Comparison of ENCODE assay signal across 8 cellular contexts in genomic region chr3:160448845-160449659, GRCh38. TPM values are rescaled to one million over a fixed set of nuclear protein-coding genes. Genes with fewer than 3 reads are reported as not detected.
DNase-seq lines count a peak whose midpoint lies in the region; ATAC-seq and TF ChIP-seq lines count a peak whose summit lies in the region.

No MANE protein-coding gene starts in this region.

- H3K36me3 ChIP-seq in endocrine pancreas (ENCODE audit: control insufficient read depth, insufficient read depth, low read length) (no peaks in the 10 kb centered on the region), mesodermal cell (ENCODE audit: control insufficient read depth, insufficient read depth, low read length) (peaks cover 27% of the 10 kb centered on the region), uterus (no peaks in the 10 kb centered on the region)

- CTCF ChIA-PET in RWPE1 (lab: Yijun Ruan, JAX): interaction anchor here (1.0 kb wide), 2 partner anchors 35 to 42 kb away, joined by 3 to 4 read pairs; no protein-coding TSS in a partner anchor

- TF ChIP-seq POLR2A in uterus (IDR thresholded peaks at IDR 0.05): no peak

- peak; percentile 44 for ATAC-seq in GM18868 (IDR thresholded peaks at IDR 0.05; ENCODE audit: unreplicated experiment)
- peak; percentile 30 for ATAC-seq in HG03097 (IDR thresholded peaks at IDR 0.05; ENCODE audit: low FRiP score, unreplicated experiment)

- TF ChIP-seq CTCF in AG09319 (IDR thresholded peaks at IDR 0.05; ENCODE audit: low read depth, low read length) (no peak), RWPE1 (conservative IDR thresholded peaks at IDR 0.05; ENCODE audit: low read depth) (no peak), uterus (IDR thresholded peaks at IDR 0.05) (no peak)

- peak overlapping the region; percentile 47 for H3K9ac ChIP-seq in endocrine pancreas (ENCODE audit: control insufficient read depth, insufficient read depth, low read length)

- DNase-seq in AG09319 (ENCODE audit: extremely low read depth, low read depth): peak; percentile 19
- no peak for DNase-seq in RWPE1 (ENCODE audit: low spot score)
- DNase-seq in uterus: no peak
- no peak for DNase-seq in EL

- intact Hi-C loops in uterus (cut with DNase I; ENCODE audit: low total_unique reads): no loop called here

- H3K4me3 ChIP-seq in endocrine pancreas (ENCODE audit: control insufficient read depth, insufficient read depth, low read length) (peak overlapping the region; percentile 88), mesodermal cell (ENCODE audit: extremely low read depth, insufficient read depth, low read length, poor library complexity, severe bottlenecking) (peak overlapping the region; percentile 84), uterus (peak overlapping the region; percentile 34 to 51)

- H3K27me3 ChIP-seq in endocrine pancreas (ENCODE audit: control insufficient read depth, insufficient read depth, low read length) (no peaks in the 10 kb centered on the region), uterus (no peaks in the 10 kb centered on the region)

- H3K4me1 ChIP-seq in endocrine pancreas (ENCODE audit: control insufficient read depth, insufficient read depth, low read length): no peaks in the 10 kb centered on the region
- peaks cover 9% of the 10 kb centered on the region for H3K4me1 ChIP-seq in mesodermal cell (ENCODE audit: control insufficient read depth, insufficient read depth, low read length, poor library complexity, severe bottlenecking)
- no peaks in the 10 kb centered on the region for H3K4me1 ChIP-seq in uterus

- WGBS in mesodermal cell (ENCODE audit: insufficient coverage in 2 of 2), 2 experiments: 0 to 3% methylated on average over 6 to 14 of the region's 26 CpGs

- peak overlapping the region; percentile 98 for H3K27ac ChIP-seq in RWPE1
- peak overlapping the region; percentile 94 for H3K27ac ChIP-seq in mesodermal cell (ENCODE audit: low read depth, low read length, severe bottlenecking)
- H3K27ac ChIP-seq in uterus: peak overlapping the region; percentile 51 to 64

- POLR2A ChIA-PET in RWPE1 (lab: Yijun Ruan, JAX; ENCODE audit: low non-redundant PET): interaction anchor here (0.8 to 1.3 kb wide), 3 partner anchors 11 to 44 kb away, joined by 3 to 8 read pairs (median 3); no protein-coding TSS in a partner anchor

- H3K9me3 ChIP-seq in endocrine pancreas (ENCODE audit: control insufficient read depth, low read length): no peaks in the 10 kb centered on the region
- H3K9me3 ChIP-seq in mesodermal cell (ENCODE audit: control insufficient read depth, low read length): peaks cover 8% of the 10 kb centered on the region
- H3K9me3 ChIP-seq in uterus: no peaks in the 10 kb centered on the region

RNA-seq across cellular contexts. Expression of gene TRIM59, which starts 0.5 kb away (rescaled TPM):
- polyA plus RNA-seq in mesodermal cell (2013, experiment 1 of 2): 29.1 TPM
- 34.0 TPM for polyA plus RNA-seq in mesodermal cell (2013, experiment 2 of 2)
- 10 to 100 TPM in 1 of 4 donors, 1 to 10 TPM in 2, not detected in 1; 1.0 to 42.9 (median 5.1) TPM for total RNA-seq in uterus

RNA-seq across cellular contexts. Expression of gene SMC4, which starts 49.6 kb away (rescaled TPM):
- polyA plus RNA-seq in mesodermal cell (2013, experiment 1 of 2): 112 TPM
- polyA plus RNA-seq in mesodermal cell (2013, experiment 2 of 2): 128 TPM
- total RNA-seq in uterus: 100 to 1,000 TPM in 2 of 4 donors, 10 to 100 TPM in 2; 11.8 to 119 (median 72.4) TPM

RNA-seq across cellular contexts. Expression of gene IFT80, which starts 50.0 kb away (rescaled TPM):
- polyA plus RNA-seq in mesodermal cell (2013, experiment 1 of 2): 32.7 TPM
- polyA plus RNA-seq in mesodermal cell (2013, experiment 2 of 2): 41.4 TPM
- 100 to 1,000 TPM in 1 of 4 donors, 10 to 100 TPM in 2, 1 to 10 TPM in 1; 8.8 to 129 (median 20.9) TPM for total RNA-seq in uterus
